12 cellular contexts compared by ENCODE assay signal in the genomic region with DNA sequence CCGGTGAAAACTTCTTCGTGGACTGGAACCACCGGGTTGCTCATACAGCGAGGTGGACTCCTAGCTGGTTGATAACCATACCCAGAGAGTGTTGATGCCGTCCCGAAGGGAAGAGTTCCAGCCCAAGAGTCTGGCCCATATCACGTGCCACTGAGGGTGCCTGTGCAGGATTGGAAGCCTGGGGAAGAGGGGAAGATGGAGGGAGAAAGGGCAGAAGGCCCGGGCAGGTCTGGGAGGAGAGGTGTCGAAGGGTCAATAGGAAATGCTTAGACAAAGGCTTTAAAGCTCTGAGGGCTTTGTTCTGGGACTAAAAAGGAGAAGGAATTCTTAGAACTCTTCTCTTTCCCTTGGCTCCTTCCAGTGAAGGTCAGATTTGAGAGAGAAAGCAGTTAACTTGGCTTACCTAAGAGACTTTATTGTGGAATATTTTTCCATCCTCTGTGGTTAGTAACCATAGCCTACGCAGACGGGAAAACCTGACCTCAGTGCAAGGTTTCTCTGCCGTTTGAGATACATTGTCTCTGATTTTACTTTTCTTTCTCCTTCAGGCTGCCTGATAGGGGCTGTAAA.
DNase-seq lines count a peak whose midpoint lies in the region; ATAC-seq and TF ChIP-seq lines count a peak whose summit lies in the region.
"Had no signal": no experiment of that assay in that cellular context is flagged by ENCODE, and none has a peak within 500 bp of the region (broad histone marks: within the 10 kb centered on the region; RNA-seq: fewer than 3 reads in every experiment).

No MANE protein-coding gene starts in this region.

- WGBS in esophagus muscularis mucosa = 59% methylated on average over 12 of the region's 12 CpGs

- H2AFZ ChIP-seq in neural progenitor cell (replicated peaks) = no peak overlapping the region

- H3K4me1 Mint-ChIP-seq in neural progenitor cell = peaks cover 4% of the 10 kb centered on the region
- H3K4me1 Mint-ChIP-seq in stimulated activated naive B cell treated with anti-CD40 and anti-IgM and Interleukin-4, amounts not matched to agents 10 μg/mL and 1 μg/mL and 100 μg/mL, for 72 hours = peaks cover 1 to 11% of the 10 kb centered on the region in 2 donors

- H3K27me3 Mint-ChIP-seq in neural progenitor cell (ENCODE audit: insufficient read depth, low read depth) = no peaks in the 10 kb centered on the region
- H3K27me3 Mint-ChIP-seq in stimulated activated naive B cell treated with anti-CD40 and anti-IgM and Interleukin-4, amounts not matched to agents 10 μg/mL and 1 μg/mL and 100 μg/mL, for 72 hours = no peaks in the 10 kb centered on the region
- H3K27me3 Mint-ChIP-seq: CD8-positive, alpha-beta memory T cell had no signal

- H3K9me3 Mint-ChIP-seq in neural progenitor cell = peaks cover 28% of the 10 kb centered on the region
- H3K9me3 Mint-ChIP-seq in stimulated activated naive B cell treated with anti-CD40 and anti-IgM and Interleukin-4, amounts not matched to agents 10 μg/mL and 1 μg/mL and 100 μg/mL, for 72 hours = peaks cover 0 to 3% of the 10 kb centered on the region in 2 donors
- H3K9me3 Mint-ChIP-seq: activated T-helper 1 cell treated with anti-CD3 and anti-CD28 coated beads, Interleukin-12 subunit alpha, Interleukin-12 subunit beta, Interleukin-2, Interleukin-4 antibody, amounts not matched to agents 30 ng/mL and 10 ng/mL and 1 ng/mL, durations not matched to agents 14 hours and 24 hours and 36 hours had no signal

- H3K27ac ChIP-seq in right atrium auricular region (peak overlapping the region in 1 of 2 donors; percentile 11), esophagus muscularis mucosa (replicated peaks in 1 of 4) (peak overlapping the region; percentile 71 to 82 (median 78)), neural progenitor cell (peak overlapping the region; percentile 65), uterus (peak overlapping the region; percentile 74 to 84)
- H3K27ac ChIP-seq: foreskin keratinocyte had no signal

- peaks cover 26% of the 10 kb centered on the region for H3K79me2 ChIP-seq in neural progenitor cell (ENCODE audit: low read depth)

- H3K9ac ChIP-seq in neural progenitor cell = no peak overlapping the region

- H3K27me3 ChIP-seq in right atrium auricular region (no peaks in the 10 kb centered on the region), esophagus muscularis mucosa (no peaks in the 10 kb centered on the region), neural progenitor cell (no peaks in the 10 kb centered on the region), uterus (no peaks in the 10 kb centered on the region)
- H3K27me3 ChIP-seq: foreskin keratinocyte had no signal

- H3K27ac Mint-ChIP-seq in neural progenitor cell = peak overlapping the region; percentile 91
- H3K27ac Mint-ChIP-seq in stimulated activated naive B cell treated with anti-CD40 and anti-IgM and Interleukin-4, amounts not matched to agents 10 μg/mL and 1 μg/mL and 100 μg/mL, for 72 hours = no peak overlapping the region
- H3K27ac Mint-ChIP-seq: activated T-helper 1 cell treated with anti-CD3 and anti-CD28 coated beads, Interleukin-12 subunit alpha, Interleukin-12 subunit beta, Interleukin-2, Interleukin-4 antibody, amounts not matched to agents 30 ng/mL and 10 ng/mL and 1 ng/mL, durations not matched to agents 14 hours and 24 hours and 36 hours had no signal

- peaks cover 51% of the 10 kb centered on the region for H3K36me3 Mint-ChIP-seq in neural progenitor cell
- H3K36me3 Mint-ChIP-seq in stimulated activated naive B cell treated with anti-CD40 and anti-IgM and Interleukin-4, amounts not matched to agents 10 μg/mL and 1 μg/mL and 100 μg/mL, for 72 hours = peaks cover 16 to 17% of the 10 kb centered on the region in 2 donors

- H3F3A ChIP-seq in neural progenitor cell (ENCODE audit: low read depth) = peaks cover 11% of the 10 kb centered on the region

- H3K4me3 ChIP-seq in right atrium auricular region (no peak overlapping the region), esophagus muscularis mucosa (peak overlapping the region in 3 of 4 donors; percentile 10 to 18 (median 17)), neural progenitor cell (no peak overlapping the region), uterus (no peak overlapping the region)
- H3K4me3 ChIP-seq: HAP-1 had no signal

- H3K4me1 ChIP-seq in right atrium auricular region = peaks cover 0 to 8% of the 10 kb centered on the region in 2 donors
- H3K4me1 ChIP-seq in esophagus muscularis mucosa = peaks cover 9 to 17% (median 15%) of the 10 kb centered on the region in 4 donors
- peaks cover 8% of the 10 kb centered on the region for H3K4me1 ChIP-seq in neural progenitor cell
- no peaks in the 10 kb centered on the region for H3K4me1 ChIP-seq in uterus
- H3K4me1 ChIP-seq: foreskin keratinocyte, HAP-1 had no signal

- H3K9me3 ChIP-seq in right atrium auricular region = no peaks in the 10 kb centered on the region
- H3K9me3 ChIP-seq in esophagus muscularis mucosa = no peaks in the 10 kb centered on the region
- H3K9me3 ChIP-seq in neural progenitor cell (ENCODE audit: low read depth) = no peaks in the 10 kb centered on the region
- no peaks in the 10 kb centered on the region for H3K9me3 ChIP-seq in uterus
- H3K9me3 ChIP-seq: HAP-1 had no signal

- H3K4me3 Mint-ChIP-seq in neural progenitor cell = no peak overlapping the region
- no peak overlapping the region for H3K4me3 Mint-ChIP-seq in stimulated activated naive B cell treated with anti-CD40 and anti-IgM and Interleukin-4, amounts not matched to agents 10 μg/mL and 1 μg/mL and 100 μg/mL, for 72 hours
- H3K4me3 Mint-ChIP-seq: activated T-helper 1 cell treated with anti-CD3 and anti-CD28 coated beads, Interleukin-12 subunit alpha, Interleukin-12 subunit beta, Interleukin-2, Interleukin-4 antibody, amounts not matched to agents 30 ng/mL and 10 ng/mL and 1 ng/mL, durations not matched to agents 14 hours and 24 hours and 36 hours; CD8-positive, alpha-beta memory T cell had no signal

- no peak overlapping the region for H3K4me2 ChIP-seq in neural progenitor cell

- TF ChIP-seq CTCF in right atrium auricular region (IDR thresholded peaks at IDR 0.05) (no peak), esophagus muscularis mucosa (IDR thresholded peaks at IDR 0.05) (no peak), neural progenitor cell (IDR thresholded peaks at IDR 0.05) (no peak), uterus (IDR thresholded peaks at IDR 0.05) (no peak)

- no peaks in the 10 kb centered on the region for H4K20me1 ChIP-seq in neural progenitor cell (ENCODE audit: low read depth)

- DNase-seq in Right ventricle myocardium superior = no peak
- no peak for DNase-seq in right atrium auricular region (ENCODE audit: low spot score)
- no peak for DNase-seq in esophagus muscularis mucosa (ENCODE audit: extremely low spot score)
- DNase-seq in neural progenitor cell (ENCODE audit: low spot score) = peak; percentile 24
- no peak for DNase-seq in uterus
- no peak for DNase-seq in activated CD8-positive, alpha-beta memory T cell treated with anti-CD3 and anti-CD28 coated beads for 24 hours
- DNase-seq in activated T-cell treated with anti-CD3 and anti-CD28 coated beads for 4 hours = no peak
- no peak for DNase-seq in stimulated activated naive B cell treated with anti-CD40 and anti-IgM and Interleukin-4, amounts not matched to agents 10 μg/mL and 1 μg/mL and 100 μg/mL, for 72 hours

- TF ChIP-seq POLR2A in esophagus muscularis mucosa (IDR thresholded peaks at IDR 0.05; ENCODE audit: low read depth) (no peak), uterus (IDR thresholded peaks at IDR 0.05) (no peak)

- ATAC-seq in Right ventricle myocardium superior (ENCODE audit: poor library complexity) = peak; percentile 39
- no peak for ATAC-seq in stimulated activated naive B cell treated with anti-CD40 and anti-IgM and Interleukin-4, amounts not matched to agents 10 μg/mL and 1 μg/mL and 100 μg/mL, for 72 hours (replicated peaks)

- no peak for TF ChIP-seq EP300 in esophagus muscularis mucosa (IDR thresholded peaks at IDR 0.05)

- intact Hi-C loops in Right ventricle myocardium superior (cut with DNase I) (loop anchor here (5.0 kb wide), 1 partner anchor 212 kb away; no protein-coding TSS in a partner anchor), esophagus muscularis mucosa (cut with DNase I) (loop anchor here (1.0 to 2.0 kb wide), 2 partner anchors 69 to 89 kb away; no protein-coding TSS in a partner anchor), uterus (cut with DNase I; ENCODE audit: low total_unique reads) (loop anchor here (2.0 kb wide), 1 partner anchor 89 kb away; no protein-coding TSS in a partner anchor)

- H3K36me3 ChIP-seq in right atrium auricular region (no peaks in the 10 kb centered on the region), esophagus muscularis mucosa (peaks cover 0 to 27% (median 8%) of the 10 kb centered on the region in 4 donors), neural progenitor cell (no peaks in the 10 kb centered on the region), uterus (no peaks in the 10 kb centered on the region)

Comparison
In these comparisons a context has a peak if more than half of its experiments do, and no peak if none do; other contexts are left out.
1. H3K4me3 ChIP-seq: peak in esophagus muscularis mucosa (3 of 4); none in right atrium auricular region (0 of 2), neural progenitor cell (single experiment) and uterus (0 of 2).